Comparison of ENCODE assay signal across 18 cellular contexts in genomic region chr3:117547956-117548550, GRCh38.
A peak's percentile ranks its signal among the peaks of the same experiment; 100 is the strongest.
DNase-seq lines count a peak whose midpoint lies in the region; ATAC-seq and TF ChIP-seq lines count a peak whose summit lies in the region.
"Had no signal": no experiment of that assay in that cellular context is flagged by ENCODE, and none has a peak within 500 bp of the region (broad histone marks: within the 10 kb centered on the region; RNA-seq: fewer than 3 reads in every experiment).

No MANE protein-coding gene starts in this region.

- peaks cover 0 to 2% (median 0%) of the 10 kb centered on the region in 7 donors for H3K9me3 Mint-ChIP-seq in CD14-positive monocyte
- H3K9me3 Mint-ChIP-seq in activated CD8-positive, alpha-beta T cell treated with anti-CD3 and anti-CD28 coated beads for 36 hours = peaks cover 5% of the 10 kb centered on the region
- H3K9me3 Mint-ChIP-seq: dendritic cell treated with granulocyte-macrophage colony-stimulating factor and Interleukin-4, amounts not matched to agents 40 ng/mL and 50 ng/mL, for 4 days; memory B cell had no signal

- no peak overlapping the region for H3K4me3 Mint-ChIP-seq in CD14-positive monocyte
- H3K4me3 Mint-ChIP-seq in activated CD8-positive, alpha-beta T cell treated with anti-CD3 and anti-CD28 coated beads for 36 hours = no peak overlapping the region
- H3K4me3 Mint-ChIP-seq: activated naive CD4-positive, alpha-beta T cell treated with anti-CD3 and anti-CD28 coated beads, Interleukin-2, amount 50 U/mL, for 24 hours; CD4-positive, CD25-positive, alpha-beta regulatory T cell; dendritic cell treated with granulocyte-macrophage colony-stimulating factor and Interleukin-4, amounts not matched to agents 40 ng/mL and 50 ng/mL, for 4 days; memory B cell; T-helper 17 cell had no signal

- in situ Hi-C loops in Caki2 (cut with HindIII; ENCODE audit: low pct_unique_long_range_greater_than_20kb, low sequenced_read_pairs) = no loop called here

- H3K27ac Mint-ChIP-seq in CD14-positive monocyte = no peak overlapping the region
- no peak overlapping the region for H3K27ac Mint-ChIP-seq in activated CD8-positive, alpha-beta T cell treated with anti-CD3 and anti-CD28 coated beads for 36 hours
- H3K27ac Mint-ChIP-seq: activated naive CD4-positive, alpha-beta T cell treated with anti-CD3 and anti-CD28 coated beads, Interleukin-2, amount 50 U/mL, for 24 hours; CD4-positive, CD25-positive, alpha-beta regulatory T cell; dendritic cell treated with granulocyte-macrophage colony-stimulating factor and Interleukin-4, amounts not matched to agents 40 ng/mL and 50 ng/mL, for 4 days; memory B cell; T-helper 17 cell had no signal

- H3K18ac ChIP-seq in mesendoderm (ENCODE audit: low read length) = no peak overlapping the region

- H3K36me3 Mint-ChIP-seq in CD14-positive monocyte = no peaks in the 10 kb centered on the region
- no peaks in the 10 kb centered on the region for H3K36me3 Mint-ChIP-seq in activated CD8-positive, alpha-beta T cell treated with anti-CD3 and anti-CD28 coated beads for 36 hours (ENCODE audit: low read depth)
- H3K36me3 Mint-ChIP-seq: activated naive CD4-positive, alpha-beta T cell treated with anti-CD3 and anti-CD28 coated beads, Interleukin-2, amount 50 U/mL, for 24 hours; CD4-positive, CD25-positive, alpha-beta regulatory T cell; memory B cell had no signal

- peak; percentile 83 for DNase-seq in Caki2 (ENCODE audit: low read depth)
- DNase-seq in M059J (ENCODE audit: low read depth) = peak; percentile 43
- peak; percentile 54 to 66 for DNase-seq in cardiac fibroblast (ENCODE audit: low read depth in 2 of 2)
- peak; percentile 26 for DNase-seq in mesendoderm
- DNase-seq in CD14-positive monocyte (ENCODE audit: low spot score) = no peak
- no peak for DNase-seq in activated CD8-positive, alpha-beta T cell treated with anti-CD3 and anti-CD28 coated beads for 36 hours
- no peak for DNase-seq in NCI-H524 (lab: John Stamatoyannopoulos, UW)
- DNase-seq: CD4-positive, CD25-positive, alpha-beta regulatory T cell; heart right ventricle; NCI-H1694 treated with DMSO at 0.1 percent for 48 hours; psoas muscle; stimulated activated CD4-positive, alpha-beta T cell treated with anti-CD3 and anti-CD28 coated beads, Interleukin-2, amount 100 ng/mL, for 48 hours; stimulated activated naive CD4-positive, alpha-beta T cell treated with Interleukin-2 at 50 U/mL for 16 hours; T-helper 17 cell had no signal

- CTCF ChIA-PET in activated CD8-positive, alpha-beta T cell treated with anti-CD3 and anti-CD28 coated beads for 36 hours (lab: Charles Lee) = no interaction called here

- H3K36me3 ChIP-seq in mesendoderm (ENCODE audit: control insufficient read depth, insufficient read depth, low read length) = no peaks in the 10 kb centered on the region
- H3K36me3 ChIP-seq: heart right ventricle had no signal

- H3K4me1 ChIP-seq in mesendoderm (ENCODE audit: control insufficient read depth, low read depth, low read length) = no peaks in the 10 kb centered on the region
- H3K4me1 ChIP-seq: heart right ventricle, psoas muscle had no signal

- H2BK5ac ChIP-seq in mesendoderm (ENCODE audit: low read length) = no peak overlapping the region

- no peak overlapping the region for H2AK5ac ChIP-seq in mesendoderm (ENCODE audit: low read length)

- no peak overlapping the region for H2BK120ac ChIP-seq in mesendoderm (ENCODE audit: low read depth, low read length)

- peaks cover 0 to 5% (median 3%) of the 10 kb centered on the region in 3 donors for H3K27me3 Mint-ChIP-seq in CD14-positive monocyte (ENCODE audit: low read depth in 3 of 3)
- H3K27me3 Mint-ChIP-seq in activated CD8-positive, alpha-beta T cell treated with anti-CD3 and anti-CD28 coated beads for 36 hours = no peaks in the 10 kb centered on the region
- H3K27me3 Mint-ChIP-seq: activated naive CD4-positive, alpha-beta T cell treated with anti-CD3 and anti-CD28 coated beads, Interleukin-2, amount 50 U/mL, for 24 hours; CD4-positive, CD25-positive, alpha-beta regulatory T cell; T-helper 17 cell had no signal

- no peaks in the 10 kb centered on the region for H3K79me1 ChIP-seq in mesendoderm (ENCODE audit: low read length)

- H4K8ac ChIP-seq in mesendoderm (ENCODE audit: low read depth, low read length) = no peak overlapping the region

- H3K23ac ChIP-seq in mesendoderm (ENCODE audit: low read length) = no peak overlapping the region

- H3K56ac ChIP-seq in mesendoderm (ENCODE audit: low read length) = no peak overlapping the region

- H3K27ac ChIP-seq in mesendoderm (ENCODE audit: low read depth, low read length) = no peak overlapping the region
- H3K27ac ChIP-seq: heart right ventricle, psoas muscle had no signal

- POLR2A ChIA-PET in activated CD8-positive, alpha-beta T cell treated with anti-CD3 and anti-CD28 coated beads for 36 hours (lab: Charles Lee) = no interaction called here

- ATAC-seq in activated CD8-positive, alpha-beta T cell treated with anti-CD3 and anti-CD28 coated beads for 36 hours = no peak
- no peak for ATAC-seq in GM21825 (IDR thresholded peaks at IDR 0.05; ENCODE audit: unreplicated experiment)
- ATAC-seq: heart right ventricle, psoas muscle, T-helper 17 cell had no signal

- H3K4ac ChIP-seq in mesendoderm (ENCODE audit: low read depth, low read length) = no peak overlapping the region

- H2BK15ac ChIP-seq in mesendoderm (replicated peaks; ENCODE audit: low read depth) = no peak overlapping the region

- H4K5ac ChIP-seq in mesendoderm (ENCODE audit: low read length) = no peak overlapping the region

- H3K4me1 Mint-ChIP-seq in CD14-positive monocyte = peaks cover 12% of the 10 kb centered on the region
- no peaks in the 10 kb centered on the region for H3K4me1 Mint-ChIP-seq in activated CD8-positive, alpha-beta T cell treated with anti-CD3 and anti-CD28 coated beads for 36 hours (ENCODE audit: low read depth)
- H3K4me1 Mint-ChIP-seq: activated naive CD4-positive, alpha-beta T cell treated with anti-CD3 and anti-CD28 coated beads, Interleukin-2, amount 50 U/mL, for 24 hours; CD4-positive, CD25-positive, alpha-beta regulatory T cell; memory B cell; T-helper 17 cell had no signal

- intact Hi-C loops in CD14-positive monocyte (cut with micrococcal nuclease) = no loop called here
- intact Hi-C loops in activated CD8-positive, alpha-beta T cell treated with anti-CD3 and anti-CD28 coated beads for 36 hours (cut with micrococcal nuclease) = no loop called here

- no CpG with 5 or more reads among the region's 2 CpGs for WGBS in mesendoderm (ENCODE audit: extremely low coverage, insufficient coverage, low lambda C conversion rate)

- H3K27me3 ChIP-seq in mesendoderm (ENCODE audit: insufficient read depth, low read length, poor library complexity) = no peaks in the 10 kb centered on the region
- H3K27me3 ChIP-seq: heart right ventricle had no signal

- no peak overlapping the region for H3K4me3 ChIP-seq in cardiac fibroblast (replicated peaks in 1 of 2; ENCODE audit: low read depth in 2 of 2, low read length in 2 of 2)
- no peak overlapping the region for H3K4me3 ChIP-seq in mesendoderm (ENCODE audit: low read length)
- H3K4me3 ChIP-seq: heart right ventricle, psoas muscle had no signal

- no peaks in the 10 kb centered on the region for H3K79me2 ChIP-seq in mesendoderm (ENCODE audit: control insufficient read depth, insufficient read depth, low read length)

- no peak overlapping the region for H3K4me2 ChIP-seq in mesendoderm (ENCODE audit: low read length)

- TF ChIP-seq CTCF in cardiac fibroblast (IDR thresholded peaks at IDR 0.05; ENCODE audit: low read depth, low read length) (no peak), CD14-positive monocyte (IDR thresholded peaks at IDR 0.05) (no peak)
- TF ChIP-seq CTCF in activated CD8-positive, alpha-beta T cell treated with anti-CD3 and anti-CD28 coated beads for 36 hours (IDR thresholded peaks at IDR 0.05) = no peak

- no peak overlapping the region for H3K9ac ChIP-seq in mesendoderm (ENCODE audit: low read length)

Comparison
In these comparisons a context has a peak if more than half of its experiments do, and no peak if none do; other contexts are left out.
1. DNase-seq: peak in Caki2 (single experiment), M059J (single experiment), cardiac fibroblast (2 of 2) and mesendoderm (single experiment); none in CD14-positive monocyte (single experiment), activated CD8-positive, alpha-beta T cell treated with anti-CD3 and anti-CD28 coated beads for 36 hours (single experiment) and NCI-H524 (0 of 2).